ENCODE assay signal across 23 cellular contexts in genomic region chr1:15198684-15199083, GRCh38. TPM values are rescaled to one million over a fixed set of nuclear protein-coding genes. Genes with fewer than 3 reads are reported as not detected.
"Had no signal": no experiment of that assay in that cellular context is flagged by ENCODE, and none has a peak within 500 bp of the region (broad histone marks: within the 10 kb centered on the region; RNA-seq: fewer than 3 reads in every experiment).

No MANE protein-coding gene starts in this region.

- H3K4me2 ChIP-seq: smooth muscle cell had no signal

- H3K27me3 ChIP-seq: brain microvascular endothelial cell, foreskin keratinocyte, testis, upper lobe of left lung had no signal

- H3K27ac ChIP-seq: brain microvascular endothelial cell, foreskin keratinocyte, testis, upper lobe of left lung had no signal

- H3K4me3 ChIP-seq: smooth muscle cell, testis, upper lobe of left lung had no signal

- DNase-seq: activated CD4-positive, alpha-beta memory T cell treated with anti-CD3 and anti-CD28 coated beads, Interleukin-2, amount 10 ng/mL, durations not matched to agents 7 days and 5 days; activated CD4-positive, alpha-beta T cell treated with anti-CD3 and anti-CD28 coated beads, Interleukin-2, amount 10 ng/mL, durations not matched to agents 24 days and 14 days; activated gamma-delta T cell; activated naive CD4-positive, alpha-beta T cell treated with anti-CD3 and anti-CD28 coated beads, Interleukin-2, amount 50 U/mL, for 16 hours; activated T-cell treated with anti-CD3 and anti-CD28 coated beads, Interleukin-2, amount 50 U/mL, for 72 hours; brain microvascular endothelial cell; central memory CD4-positive, alpha-beta T cell; effector memory CD4-positive, alpha-beta T cell; foreskin keratinocyte; hippocampal formation; left ventricle myocardium superior; mammary epithelial cell; nephron progenitor cell; nucleus accumbens; stimulated activated CD4-positive, alpha-beta T cell treated with anti-CD3 and anti-CD28 coated beads, Interleukin-15, amount 100 ng/mL, for 24 hours; SW 1271; T-helper 17 cell; testis; upper lobe of left lung had no signal

- ATAC-seq: activated CD4-positive, CD25-positive, alpha-beta regulatory T cell treated with anti-CD3 and anti-CD28 coated beads, Interleukin-2, amount 50 U/mL, for 24 hours; activated T-cell treated with anti-CD3 and anti-CD28 coated beads, Interleukin-2, amount 50 U/mL, for 72 hours; foreskin keratinocyte; left ventricle myocardium superior; sciatic nerve; stimulated activated memory B cell treated with anti-CD40 and anti-IgM and Interleukin-4, amounts not matched to agents 10 μg/mL and 1 μg/mL and 100 μg/mL, for 72 hours; T-helper 17 cell had no signal

- H3K36me3 ChIP-seq: brain microvascular endothelial cell had no signal

- H3K9me3 ChIP-seq: testis, upper lobe of left lung had no signal

RNA-seq across cellular contexts. Expression of gene TMEM51, which starts 45.1 kb away (rescaled TPM):
- total RNA-seq: activated CD4-positive, alpha-beta memory T cell treated with anti-CD3 and anti-CD28 coated beads, Interleukin-2, amount 10 ng/mL, durations not matched to agents 7 days and 5 days; activated T-cell treated with anti-CD3 and anti-CD28 coated beads, Interleukin-2, amount 50 U/mL, for 72 hours; T-helper 17 cell had no signal

RNA-seq across cellular contexts. Expression of gene FHAD1, which starts 48.3 kb away (rescaled TPM):
- total RNA-seq: activated CD4-positive, alpha-beta T cell treated with anti-CD3 and anti-CD28 coated beads, Interleukin-2, amount 10 ng/mL, durations not matched to agents 24 days and 14 days; left ventricle myocardium superior; smooth muscle cell; T-helper 17 cell had no signal
